26 cellular contexts compared by ENCODE assay signal in genomic region chr3:176796371-176796770, GRCh38.
A peak's percentile ranks its signal among the peaks of the same experiment; 100 is the strongest.
DNase-seq lines count a peak whose midpoint lies in the region; ATAC-seq and TF ChIP-seq lines count a peak whose summit lies in the region.
"Had no signal": no experiment of that assay in that cellular context is flagged by ENCODE, and none has a peak within 500 bp of the region (broad histone marks: within the 10 kb centered on the region; RNA-seq: fewer than 3 reads in every experiment).

No MANE protein-coding gene starts in this region.

- intact Hi-C loops in colonic mucosa (cut with DNase I): no loop called here

- H3K27me3 ChIP-seq in adipocyte (replicated peaks; ENCODE audit: control insufficient read depth, insufficient read depth, low read length) (peaks cover 5% of the 10 kb centered on the region), colonic mucosa (no peaks in the 10 kb centered on the region)
- H3K27me3 ChIP-seq: gastroesophageal sphincter, spleen had no signal

- H3K9ac ChIP-seq in adipocyte (ENCODE audit: low read length) (no peak overlapping the region), colonic mucosa (ENCODE audit: low read depth in 2 of 2, low read length in 2 of 2) (no peak overlapping the region)

- H3K9me3 ChIP-seq in adipocyte (ENCODE audit: control insufficient read depth, low read length) (no peaks in the 10 kb centered on the region), colonic mucosa (no peaks in the 10 kb centered on the region)
- H3K9me3 ChIP-seq: gastroesophageal sphincter had no signal

- ATAC-seq in GM18519 (IDR thresholded peaks at IDR 0.05; ENCODE audit: low FRiP score, unreplicated experiment): no peak
- ATAC-seq in GM21528 (IDR thresholded peaks at IDR 0.05; ENCODE audit: low FRiP score, unreplicated experiment): no peak
- ATAC-seq: activated T-cell treated with anti-CD3 and anti-CD28 coated beads, Interleukin-2, amount 50 U/mL, for 4 hours; gastroesophageal sphincter; left ventricle myocardium superior; naive thymus-derived CD8-positive, alpha-beta T cell; stimulated activated memory B cell treated with anti-CD40 and anti-IgM and Interleukin-4, amounts not matched to agents 10 μg/mL and 1 μg/mL and 100 μg/mL, for 72 hours had no signal

- H3K4me3 ChIP-seq in adipocyte (ENCODE audit: low read length) (no peak overlapping the region), retinal pigment epithelial cell (ENCODE audit: low read length) (no peak overlapping the region), colonic mucosa (no peak overlapping the region)
- H3K4me3 ChIP-seq: gastroesophageal sphincter, PC-9, spleen had no signal

- H3K36me3 ChIP-seq in adipocyte (ENCODE audit: control insufficient read depth, insufficient read depth, low read length, severe bottlenecking): no peaks in the 10 kb centered on the region
- H3K36me3 ChIP-seq in colonic mucosa: no peaks in the 10 kb centered on the region
- H3K36me3 ChIP-seq: gastroesophageal sphincter, spleen had no signal

- TF ChIP-seq CTCF in retinal pigment epithelial cell (conservative IDR thresholded peaks at IDR 0.05; ENCODE audit: low read depth, low read length) (no peak), colonic mucosa (IDR thresholded peaks at IDR 0.05) (no peak)

- DNase-seq in EL (peak; percentile 26), adipocyte (ENCODE audit: low read depth) (peak; percentile 78), fibroblast of gingiva (ENCODE audit: low read depth) (peak; percentile 55), retinal pigment epithelial cell (ENCODE audit: low read depth) (peak; percentile 9), colonic mucosa (no peak)
- DNase-seq in activated CD8-positive, alpha-beta memory T cell treated with anti-CD3 and anti-CD28 coated beads, Interleukin-2, amount 50 U/mL, for 48 hours: no peak
- DNase-seq: activated CD8-positive, alpha-beta memory T cell treated with anti-CD3 and anti-CD28 coated beads for 24 hours; activated T-cell treated with anti-CD3 and anti-CD28 coated beads, Interleukin-2, amount 50 U/mL, for 4 hours; C1 segment of cervical spinal cord; Calu3; hypothalamus; KBM-7; left ventricle myocardium superior; midbrain; MM.1S; naive thymus-derived CD8-positive, alpha-beta T cell; NCI-H446 treated with DMSO at 0.1 percent for 48 hours; SHP77; spleen; stimulated activated CD4-positive, alpha-beta T cell treated with anti-CD3 and anti-CD28 coated beads, Interleukin-2, amount 100 ng/mL, for 48 hours had no signal

- no peak overlapping the region for H3K27ac ChIP-seq in colonic mucosa
- H3K27ac ChIP-seq: epithelial cell of prostate, gastroesophageal sphincter, PC-9, spleen had no signal

- H3K4me1 ChIP-seq in adipocyte (ENCODE audit: control insufficient read depth, insufficient read depth, low read length) (no peaks in the 10 kb centered on the region), colonic mucosa (no peaks in the 10 kb centered on the region)
- H3K4me1 ChIP-seq: gastroesophageal sphincter, spleen had no signal

Comparison
In these comparisons a context has a peak if more than half of its experiments do, and no peak if none do; other contexts are left out.
1. DNase-seq: peak in EL (single experiment), adipocyte (single experiment), fibroblast of gingiva (single experiment) and retinal pigment epithelial cell (single experiment); none in colonic mucosa (single experiment) and activated CD8-positive, alpha-beta memory T cell treated with anti-CD3 and anti-CD28 coated beads, Interleukin-2, amount 50 U/mL, for 48 hours (single experiment).